Comparison of ENCODE assay signal across 8 cellular contexts in the genomic region with DNA sequence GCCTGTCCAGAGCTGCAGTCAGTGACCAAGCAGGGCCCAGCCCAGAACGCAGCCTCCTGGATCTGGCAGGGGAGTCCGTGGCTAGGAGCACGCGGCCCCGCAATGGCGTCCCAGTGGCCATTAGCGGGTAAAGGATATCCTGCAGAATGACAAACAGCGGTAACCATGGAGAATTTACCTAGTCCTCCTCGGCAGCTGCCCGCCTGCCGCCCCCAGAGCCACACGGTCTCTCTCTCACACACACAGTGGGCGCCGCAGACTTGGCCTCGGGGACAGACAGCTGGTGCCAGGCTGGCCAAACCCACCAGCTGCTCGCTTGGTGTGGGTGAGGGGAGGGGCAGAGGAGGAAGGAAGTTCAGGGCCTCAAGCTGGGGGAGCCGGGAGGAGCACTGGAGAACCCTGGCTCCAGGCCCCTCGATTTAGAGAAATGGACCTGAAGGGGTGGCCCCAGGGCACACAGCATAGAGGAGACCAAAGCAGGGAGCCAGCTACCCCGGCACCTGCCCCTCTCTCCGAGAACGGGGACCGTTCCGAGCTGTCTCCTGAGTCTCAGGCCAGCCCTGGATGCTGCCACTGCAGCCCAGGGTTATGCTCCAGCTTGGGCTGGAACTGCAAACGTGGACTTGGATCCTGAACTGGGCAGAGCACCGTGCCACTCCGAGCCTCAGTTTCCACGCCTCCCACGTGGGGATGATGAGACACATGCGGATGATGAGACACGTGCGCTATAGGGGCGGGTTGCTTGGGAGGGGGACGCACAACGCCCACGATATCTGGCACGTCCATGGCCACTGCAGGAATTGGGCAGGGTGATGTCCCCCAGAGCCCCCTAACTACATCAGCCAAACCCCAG.
DNase-seq lines count a peak whose midpoint lies in the region; ATAC-seq lines count a peak whose summit lies in the region.

No MANE protein-coding gene starts in this region.

- intact Hi-C loops in head of caudate nucleus (cut with DNase I) = no loop called here

- peak; percentile 55 for DNase-seq in NCI-H748 (lab: John Stamatoyannopoulos, UW; ENCODE audit: unreplicated experiment)
- DNase-seq in NCI-H748 treated with DMSO at 0.1 percent for 48 hours (lab: John Stamatoyannopoulos, UW) = no peak
- peak; percentile 76 to 92 for DNase-seq in SHP77 (lab: John Stamatoyannopoulos, UW)
- peak; percentile 64 to 91 (median 80) for DNase-seq in head of caudate nucleus
- DNase-seq in retina = peak; percentile 84
- no peak for DNase-seq in stimulated activated CD4-positive, alpha-beta T cell treated with anti-CD3 and anti-CD28 coated beads, Interleukin-2, amount 100 ng/mL, for 48 hours

- ATAC-seq in HG03442 (IDR thresholded peaks at IDR 0.05; ENCODE audit: unreplicated experiment) (no peak), HG02678 (IDR thresholded peaks at IDR 0.05; ENCODE audit: unreplicated experiment) (no peak)

Comparison
In these comparisons a context has a peak if more than half of its experiments do, and no peak if none do; other contexts are left out.
1. DNase-seq: peak in NCI-H748 (single experiment), SHP77 (2 of 2), head of caudate nucleus (42 of 42) and retina (single experiment); none in NCI-H748 treated with DMSO at 0.1 percent for 48 hours (single experiment) and stimulated activated CD4-positive, alpha-beta T cell treated with anti-CD3 and anti-CD28 coated beads, Interleukin-2, amount 100 ng/mL, for 48 hours (0 of 2).